ENCODE assay signal across 8 cellular contexts in the genomic region with DNA sequence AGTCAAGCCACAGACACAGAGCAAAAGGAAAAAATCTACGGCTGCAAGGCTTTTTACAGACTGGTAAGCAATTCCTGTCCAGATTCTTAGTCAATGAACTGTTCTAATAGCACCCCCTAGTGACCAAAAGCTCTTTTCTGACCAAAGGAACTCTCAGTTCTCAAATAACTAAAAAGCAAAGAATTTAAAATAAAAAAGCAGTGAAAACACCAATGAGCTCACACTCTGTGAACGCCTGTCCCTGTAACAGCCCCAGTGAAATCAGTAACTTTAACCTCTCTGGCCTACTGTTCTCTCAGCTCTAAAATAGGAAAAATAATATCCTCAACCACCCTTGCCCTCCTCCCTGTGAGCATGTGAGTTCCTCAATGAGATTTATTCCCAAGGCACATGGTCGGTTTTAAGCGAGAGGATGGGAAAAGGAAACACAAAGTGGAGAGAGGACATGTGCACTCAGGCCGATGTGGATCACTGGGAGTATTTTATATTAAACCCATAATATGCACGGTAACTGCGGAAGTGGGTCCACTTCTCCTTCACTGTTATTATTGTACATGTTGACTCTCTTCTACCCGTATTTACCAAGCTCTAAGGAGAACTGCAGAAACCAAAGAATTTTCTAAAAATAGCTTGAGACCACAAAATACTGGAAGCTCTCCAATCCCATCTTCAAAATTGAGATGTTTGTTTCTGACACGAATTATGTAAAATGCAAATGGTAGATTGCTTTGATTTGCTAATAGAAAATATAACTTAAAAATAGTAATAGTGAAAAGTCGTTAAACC.
DNase-seq lines count a peak whose midpoint lies in the region; ATAC-seq and TF ChIP-seq lines count a peak whose summit lies in the region.

No MANE protein-coding gene starts in this region.

- peaks cover 15% of the 10 kb centered on the region for H3K36me3 Mint-ChIP-seq in chondrocyte (ENCODE audit: low read depth)

- H3K79me2 ChIP-seq in OCI-LY1 (ENCODE audit: insufficient read depth, low read length): no peaks in the 10 kb centered on the region

- H3K9me3 Mint-ChIP-seq in chondrocyte (ENCODE audit: low read depth): no peaks in the 10 kb centered on the region

- TF ChIP-seq CTCF in OCI-LY1 (IDR thresholded peaks at IDR 0.05; ENCODE audit: low read length) (peak; percentile 79), chondrocyte (IDR thresholded peaks at IDR 0.05) (peak; percentile 91), lower lobe of right lung (IDR thresholded peaks at IDR 0.05) (peak; percentile 68), lower leg skin (IDR thresholded peaks at IDR 0.05) (no peak)

- H3K4me1 ChIP-seq in HUES48 (ENCODE audit: control insufficient read depth, insufficient read depth, low read length) (peaks cover 28% of the 10 kb centered on the region), OCI-LY1 (ENCODE audit: insufficient read depth, low read length, severe bottlenecking) (peaks cover 8% of the 10 kb centered on the region), lower lobe of right lung (no peaks in the 10 kb centered on the region)

- H4K20me1 ChIP-seq in OCI-LY1 (ENCODE audit: insufficient read depth, low read length): no peaks in the 10 kb centered on the region

- intact Hi-C loops in lower lobe of right lung (cut with DNase I) (no loop called here), lower leg skin (cut with DNase I; ENCODE audit: low total_unique reads) (no loop called here)

- no peak overlapping the region for H3K9ac ChIP-seq in HUES48 (ENCODE audit: low read depth, low read length)
- no peak overlapping the region for H3K9ac ChIP-seq in OCI-LY1 (ENCODE audit: low read length)

- H3K36me3 ChIP-seq in HUES48 (ENCODE audit: control insufficient read depth, insufficient read depth, low read length): peaks cover 12% of the 10 kb centered on the region; the same call in 1 of the 2 replicates
- H3K36me3 ChIP-seq in OCI-LY1 (ENCODE audit: insufficient read depth, low read length): peaks cover 45% of the 10 kb centered on the region
- H3K36me3 ChIP-seq in lower lobe of right lung: no peaks in the 10 kb centered on the region

- peak; percentile 59 for ATAC-seq in GM21360 (IDR thresholded peaks at IDR 0.05; ENCODE audit: unreplicated experiment)
- ATAC-seq in lower lobe of right lung: peak; percentile 82 to 88
- no peak for ATAC-seq in GM18873 (IDR thresholded peaks at IDR 0.05; ENCODE audit: low FRiP score, unreplicated experiment)

- H3K27ac ChIP-seq in HUES48 (ENCODE audit: low read depth, low read length) (peak overlapping the region; percentile 24), OCI-LY1 (ENCODE audit: low read depth, low read length, poor library complexity, severe bottlenecking) (peak overlapping the region; percentile 1), lower lobe of right lung (peak overlapping the region; percentile 12)

- H3K27ac Mint-ChIP-seq in chondrocyte (ENCODE audit: unreplicated experiment): no peak overlapping the region

- H3F3A ChIP-seq in OCI-LY1 (ENCODE audit: insufficient read depth, low read length): no peaks in the 10 kb centered on the region

- 0 out of 2 replicates have a peak overlapping the region, but pooled peaks have one; percentile 16 for H3K4me2 ChIP-seq in OCI-LY1 (ENCODE audit: low read length)

- no peak overlapping the region for H3K4me3 ChIP-seq in HUES48 (ENCODE audit: low read depth, low read length)
- no peak overlapping the region for H3K4me3 ChIP-seq in OCI-LY1 (ENCODE audit: low read depth, low read length, poor library complexity, severe bottlenecking)
- H3K4me3 ChIP-seq in lower lobe of right lung: peak overlapping the region; percentile 12
- no peak overlapping the region for H3K4me3 ChIP-seq in lower leg skin (ENCODE audit: low read depth, poor library complexity, severe bottlenecking)

- H3K4me3 Mint-ChIP-seq in chondrocyte (ENCODE audit: unreplicated experiment): no peak overlapping the region

- H2AFZ ChIP-seq in OCI-LY1 (ENCODE audit: low read length): no peak overlapping the region

- WGBS in lower leg skin, 2 donors: 61 to 62% methylated on average over 10 of the region's 10 CpGs

- H3K27me3 ChIP-seq in HUES48 (ENCODE audit: control insufficient read depth, insufficient read depth, low read length) (no peaks in the 10 kb centered on the region), OCI-LY1 (ENCODE audit: insufficient read depth, low read length) (no peaks in the 10 kb centered on the region), lower lobe of right lung (ENCODE audit: low read depth) (no peaks in the 10 kb centered on the region)

- H3K4me1 Mint-ChIP-seq in chondrocyte (ENCODE audit: low read depth): peaks cover 21% of the 10 kb centered on the region

- H3K27me3 Mint-ChIP-seq in chondrocyte (ENCODE audit: low read depth): no peaks in the 10 kb centered on the region

- TF ChIP-seq POLR2A in lower leg skin (IDR thresholded peaks at IDR 0.05): no peak

- no peaks in the 10 kb centered on the region for H3K9me3 ChIP-seq in HUES48 (ENCODE audit: control insufficient read depth, insufficient read depth, low read length)
- H3K9me3 ChIP-seq in OCI-LY1 (ENCODE audit: low read length): no peaks in the 10 kb centered on the region
- no peaks in the 10 kb centered on the region for H3K9me3 ChIP-seq in lower lobe of right lung

- peak; percentile 75 for DNase-seq in EH (ENCODE audit: low read depth)
- DNase-seq in chondrocyte (ENCODE audit: low spot score): no peak
- no peak for DNase-seq in lower lobe of right lung
- no peak for DNase-seq in lower leg skin (ENCODE audit: low spot score in 2 of 2)

- no peaks in the 10 kb centered on the region for H3K9me2 ChIP-seq in OCI-LY1 (ENCODE audit: low read depth, low read length)

Comparison
In these comparisons a context has a peak if more than half of its experiments do, and no peak if none do; other contexts are left out.
1. CTCF ChIP-seq: peak in OCI-LY1 (single experiment), chondrocyte (single experiment) and lower lobe of right lung (single experiment); none in lower leg skin (0 of 3).
2. Peak in every context shown above with its lines, with median percentiles within 50 percentile points of each other: H3K27ac ChIP-seq.